Comparison of ENCODE assay signal across 31 cellular contexts in the genomic region with DNA sequence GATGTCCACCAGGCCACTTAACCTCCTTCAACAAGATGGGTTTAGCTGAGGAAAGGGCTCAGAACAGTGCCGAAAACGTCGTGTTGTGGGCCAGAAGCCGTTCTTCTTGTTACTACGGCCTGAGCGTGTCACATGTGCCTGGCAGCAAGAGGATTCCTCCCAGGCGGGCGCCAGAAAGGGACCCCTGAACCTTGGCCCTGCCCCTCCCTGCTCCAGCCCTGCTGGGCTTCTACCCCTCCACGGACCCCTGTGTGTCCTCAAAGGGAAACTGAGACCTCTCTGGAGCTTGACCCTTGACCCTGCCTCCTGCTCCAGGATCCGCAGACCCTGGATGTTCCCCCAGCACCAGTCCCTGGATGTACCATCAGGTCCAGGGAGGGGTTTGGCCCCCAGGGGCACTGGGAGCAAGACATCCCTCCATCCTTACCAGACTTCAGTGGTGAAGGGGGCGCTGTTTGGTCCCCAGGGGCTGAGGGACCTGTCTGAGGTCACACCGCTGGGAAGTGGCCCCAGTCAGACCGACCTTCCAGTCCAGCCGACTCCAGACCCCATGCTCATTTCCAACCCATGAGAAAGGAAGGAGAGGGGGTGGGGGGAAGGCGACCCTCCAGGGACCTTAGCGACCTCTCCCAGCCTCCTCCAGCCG. TPM values are rescaled to one million over a fixed set of nuclear protein-coding genes. Genes with fewer than 3 reads are reported as not detected.
"Had no signal": no experiment of that assay in that cellular context is flagged by ENCODE, and none has a peak within 500 bp of the region (broad histone marks: within the 10 kb centered on the region; RNA-seq: fewer than 3 reads in every experiment).

No MANE protein-coding gene starts in this region.

- H3K27me3 ChIP-seq: testis had no signal

- H3K27ac ChIP-seq: brain microvascular endothelial cell, esophagus muscularis mucosa, foreskin keratinocyte, heart right ventricle, parathyroid adenoma, psoas muscle, spleen, testis had no signal

- H2AFZ ChIP-seq: parathyroid adenoma had no signal

- H3K27me3 Mint-ChIP-seq: activated T-helper 17 cell treated with anti-CD3 and anti-CD28 coated beads, Interleukin-2, amount 50 U/mL, for 72 hours had no signal

- H3K4me1 Mint-ChIP-seq: activated B cell treated with CpG ODN at 0.5 μM for 24 hours; activated T-helper 17 cell treated with anti-CD3 and anti-CD28 coated beads, Interleukin-2, amount 50 U/mL, for 72 hours had no signal

- H3K4me3 ChIP-seq: esophagus muscularis mucosa, heart right ventricle, mucosa of descending colon, psoas muscle, spleen, testis had no signal

- FAIRE-seq: astrocyte, urothelium cell line had no signal

- H3K9ac ChIP-seq: parathyroid adenoma had no signal

- H3K79me2 ChIP-seq: parathyroid adenoma had no signal

- ATAC-seq: activated CD8-positive, alpha-beta T cell treated with anti-CD3 and anti-CD28 coated beads for 36 hours; activated T-cell treated with anti-CD3 and anti-CD28 coated beads, Interleukin-2, amount 50 U/mL, for 4 hours; activated T-helper 17 cell treated with anti-CD3 and anti-CD28 coated beads, Interleukin-2, amount 50 U/mL, for 72 hours; heart right ventricle; mucosa of descending colon; stimulated activated naive CD8-positive, alpha-beta T cell treated with anti-CD3 and anti-CD28 coated beads, Interleukin-15, Interleukin-2, amounts not matched to agents 100 U/mL and 50 U/mL, for 24 hours had no signal

- H3K9me3 Mint-ChIP-seq: activated B cell treated with CpG ODN at 0.5 μM for 24 hours; activated CD8-positive, alpha-beta T cell treated with anti-CD3 and anti-CD28 coated beads for 36 hours; activated T-cell treated with anti-CD3 and anti-CD28 coated beads, Interleukin-2, amount 50 U/mL, for 4 hours; activated T-helper 17 cell treated with anti-CD3 and anti-CD28 coated beads, Interleukin-2, amount 50 U/mL, for 72 hours; nephron progenitor cell; T-helper 2 cell treated with Interferon-gamma antibody and Interleukin-4, amounts not matched to agents 5 μg/mL and 100 μg/mL, for 36 hours had no signal

- H3K9me3 ChIP-seq: esophagus muscularis mucosa, heart right ventricle, mucosa of descending colon, psoas muscle, spleen, testis had no signal

- H3K4me1 ChIP-seq: esophagus muscularis mucosa, foreskin keratinocyte, heart right ventricle, parathyroid adenoma, spleen, testis had no signal

- H3K36me3 ChIP-seq: brain microvascular endothelial cell, esophagus muscularis mucosa had no signal

- H3K4me3 Mint-ChIP-seq: activated B cell treated with CpG ODN at 0.5 μM for 24 hours; activated CD8-positive, alpha-beta T cell treated with anti-CD3 and anti-CD28 coated beads for 36 hours; activated T-cell treated with anti-CD3 and anti-CD28 coated beads, Interleukin-2, amount 50 U/mL, for 4 hours; activated T-helper 17 cell treated with anti-CD3 and anti-CD28 coated beads, Interleukin-2, amount 50 U/mL, for 72 hours; nephron progenitor cell; T-helper 2 cell treated with Interferon-gamma antibody and Interleukin-4, amounts not matched to agents 5 μg/mL and 100 μg/mL, for 36 hours had no signal

- DNase-seq: activated B cell treated with CpG ODN at 0.5 μM for 24 hours; activated CD4-positive, alpha-beta T cell treated with anti-CD3 and anti-CD28 coated beads, Interleukin-2, amount 50 U/mL, for 1 hour; activated CD8-positive, alpha-beta T cell treated with anti-CD3 and anti-CD28 coated beads for 36 hours; activated gamma-delta T cell treated with Interleukin-2 at 50 U/mL for 16 hours; activated naive CD4-positive, alpha-beta T cell treated with anti-CD3 and anti-CD28 coated beads, Interleukin-2, amount 50 U/mL, for 16 hours; activated T-cell treated with anti-CD3 and anti-CD28 coated beads, Interleukin-2, amount 50 U/mL, for 4 hours; amniotic stem cell; brain microvascular endothelial cell; foreskin keratinocyte; kidney glomerular epithelial cell; nucleus accumbens; spleen; stimulated activated CD4-positive, alpha-beta T cell treated with anti-CD3 and anti-CD28 coated beads, Interleukin-4, amount 100 ng/mL, for 1 hour; stimulated activated naive CD8-positive, alpha-beta T cell treated with anti-CD3 and anti-CD28 coated beads, Interleukin-15, Interleukin-2, amounts not matched to agents 100 U/mL and 50 U/mL, for 24 hours; T-helper 1 cell; testis had no signal

- H3K27ac Mint-ChIP-seq: activated B cell treated with CpG ODN at 0.5 μM for 24 hours; activated CD8-positive, alpha-beta T cell treated with anti-CD3 and anti-CD28 coated beads for 36 hours; activated T-helper 17 cell treated with anti-CD3 and anti-CD28 coated beads, Interleukin-2, amount 50 U/mL, for 72 hours; nephron progenitor cell; T-helper 2 cell treated with Interferon-gamma antibody and Interleukin-4, amounts not matched to agents 5 μg/mL and 100 μg/mL, for 36 hours had no signal

RNA-seq across cellular contexts. Expression of a gene that starts 10.1 kb away (rescaled TPM):
- total RNA-seq: activated B cell treated with CpG ODN at 0.5 μM for 24 hours; activated CD8-positive, alpha-beta T cell treated with anti-CD3 and anti-CD28 coated beads for 36 hours; activated T-cell treated with anti-CD3 and anti-CD28 coated beads, Interleukin-2, amount 50 U/mL, for 4 hours; activated T-helper 17 cell treated with anti-CD3 and anti-CD28 coated beads, Interleukin-2, amount 50 U/mL, for 72 hours; cardiac septum; chondrocyte; esophagus muscularis mucosa; foreskin keratinocyte; heart right ventricle; left lobe of liver; lung microvascular endothelial cell; mesenteric fat pad; psoas muscle; spleen had no signal
- polyA plus RNA-seq: foreskin keratinocyte, heart right ventricle, spleen had no signal
